33 cellular contexts compared by ENCODE assay signal in the genomic region with DNA sequence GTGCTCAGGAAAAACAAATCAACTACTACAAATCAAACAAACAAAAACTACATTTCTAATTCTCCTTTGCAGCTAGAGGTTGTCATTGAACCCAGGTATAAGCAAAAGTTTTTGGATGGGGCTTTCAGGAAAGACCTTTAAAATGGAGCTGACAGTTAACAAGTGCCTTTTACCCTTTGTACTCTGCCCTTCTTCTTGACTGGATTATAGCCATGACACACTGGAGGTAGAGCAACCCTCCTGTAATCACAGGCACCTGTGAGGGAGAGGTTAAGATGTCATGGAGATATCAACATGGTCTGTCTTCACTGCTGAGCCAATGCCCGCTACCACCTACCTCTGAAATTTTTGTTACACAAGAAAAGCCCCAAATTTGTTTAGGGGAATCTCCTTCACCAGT.
"Had no signal": no experiment of that assay in that cellular context is flagged by ENCODE, and none has a peak within 500 bp of the region (broad histone marks: within the 10 kb centered on the region; RNA-seq: fewer than 3 reads in every experiment).

No MANE protein-coding gene starts in this region.

- FAIRE-seq: TTC549 had no signal

- DNase-seq: activated B cell treated with CpG ODN at 0.5 μM for 24 hours; activated CD4-positive, alpha-beta memory T cell treated with anti-CD3 and anti-CD28 coated beads for 36 hours; activated CD4-positive, alpha-beta T cell treated with anti-CD3 and anti-CD28 coated beads for 4 hours; activated CD4-positive, alpha-beta T cell treated with anti-CD3 and anti-CD28 coated beads, Interleukin-2, amount 50 U/mL, for 1 hour; activated CD4-positive, CD25-positive, alpha-beta regulatory T cell treated with anti-CD3 and anti-CD28 coated beads, Interleukin-2, amount 50 U/mL, for 72 hours; activated CD8-positive, alpha-beta memory T cell treated with anti-CD3 and anti-CD28 coated beads, Interleukin-2, amount 50 U/mL, for 4 hours; activated effector memory CD4-positive, alpha-beta T cell treated with Interleukin-2 at 50 U/mL for 16 hours; activated naive CD4-positive, alpha-beta T cell treated with anti-CD3 and anti-CD28 coated beads, Interleukin-2, amount 50 U/mL, for 16 hours; activated naive CD8-positive, alpha-beta T cell treated with anti-CD3 and anti-CD28 coated beads for 36 hours; activated T-cell treated with anti-CD3 and anti-CD28 coated beads for 4 hours; activated T-cell treated with anti-CD3 and anti-CD28 coated beads, Interleukin-2, amount 50 U/mL, for 4 hours; amniotic stem cell; aorta; brain microvascular endothelial cell; central memory CD4-positive, alpha-beta T cell; Kasumi-1; KBM-7; MM.1S; NCI-H1092 treated with DMSO at 0.1 percent for 48 hours; NCI-H1417; NCI-H146; NCI-H187; NCI-H2029 treated with DMSO at 0.1 percent for 48 hours; NCI-H2107; NCI-H2171; NCI-H510A; NCI-H526; NCI-H748 treated with DMSO at 0.1 percent for 48 hours; NK-92 treated with Interleukin-12 subunit alpha and Interleukin-12 subunit beta, amount 100 ng/mL, for 24 hours; SHP77; SJCRH30 had no signal

- H3K36me3 ChIP-seq: brain microvascular endothelial cell, SJCRH30 had no signal

- H3K4me1 ChIP-seq: SJCRH30 had no signal

- ATAC-seq: activated T-cell treated with anti-CD3 and anti-CD28 coated beads, Interleukin-2, amount 50 U/mL, for 4 hours had no signal

- H3K4me3 ChIP-seq: SJCRH30, SK-N-MC had no signal

- H3K27me3 ChIP-seq: brain microvascular endothelial cell, SJCRH30 had no signal

- H3K27ac ChIP-seq: brain microvascular endothelial cell, SJCRH30, SK-N-MC had no signal
